ENCODE assay signal across 19 cellular contexts in the genomic region with DNA sequence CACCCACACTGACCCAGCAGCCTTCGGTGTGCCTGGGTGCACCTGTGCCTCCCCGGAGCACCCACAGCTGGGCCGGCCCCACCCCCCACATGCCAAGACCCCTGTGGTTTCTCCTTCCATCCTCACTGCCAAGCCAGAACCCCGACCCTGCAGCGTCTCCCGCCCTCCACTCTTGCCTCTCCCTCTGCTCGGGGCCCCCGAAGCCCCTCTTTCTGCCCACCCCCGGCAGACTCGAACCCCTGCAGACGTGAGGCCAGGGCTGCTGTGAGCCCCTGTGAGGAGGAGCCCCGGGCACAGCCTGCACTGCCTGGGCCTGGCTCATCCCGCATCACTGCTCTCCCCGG.
DNase-seq lines count a peak whose midpoint lies in the region; ATAC-seq and TF ChIP-seq lines count a peak whose summit lies in the region.
"Had no signal": no experiment of that assay in that cellular context is flagged by ENCODE, and none has a peak within 500 bp of the region (broad histone marks: within the 10 kb centered on the region; RNA-seq: fewer than 3 reads in every experiment).

No MANE protein-coding gene starts in this region.

- peaks cover 0 to 39% (median 15%) of the 10 kb centered on the region in 11 experiments; a peak in 12 of 22 replicates for H4K20me1 ChIP-seq in BLaER1 treated with 17β-estradiol and CSF1 and Interleukin-3, amounts not matched to agents 10 nM and 100 nM

- in situ Hi-C loops in GM13976 (cut with MboI; ENCODE audit: low sequenced_read_pairs, unreplicated experiment): no loop called here

- H3K9ac ChIP-seq in BLaER1 treated with 17β-estradiol and CSF1 and Interleukin-3, amounts not matched to agents 10 nM and 100 nM: peak overlapping the region in 1 of 11 experiments; percentile 41; a peak in 1 of 22 replicates

- POLR2A ChIA-PET in activated CD4-positive, alpha-beta T cell treated with anti-CD3 and anti-CD28 coated beads, Interleukin-2, amount 10 ng/mL, durations not matched to agents 7 days and 5 days (lab: Charles Lee): no interaction called here

- no peak overlapping the region for H3K27ac Mint-ChIP-seq in activated CD4-positive, alpha-beta T cell treated with anti-CD3 and anti-CD28 coated beads, Interleukin-2, amount 10 ng/mL, durations not matched to agents 7 days and 5 days
- H3K27ac Mint-ChIP-seq: CD8-positive, alpha-beta T cell; nephron progenitor cell had no signal

- H3K4me1 Mint-ChIP-seq in activated CD4-positive, alpha-beta T cell treated with anti-CD3 and anti-CD28 coated beads, Interleukin-2, amount 10 ng/mL, durations not matched to agents 7 days and 5 days: no peaks in the 10 kb centered on the region

- TF ChIP-seq POLR2A in sigmoid colon (IDR thresholded peaks at IDR 0.05): no peak

- H3K27me3 ChIP-seq in BE2C: no peaks in the 10 kb centered on the region
- H3K27me3 ChIP-seq in BLaER1 treated with 17β-estradiol and CSF1 and Interleukin-3, amounts not matched to agents 10 nM and 100 nM: peaks cover 15 to 60% (median 26%) of the 10 kb centered on the region in 11 experiments; a peak in 21 of 22 replicates
- H3K27me3 ChIP-seq in dorsolateral prefrontal cortex: peaks cover 0 to 18% (median 0%) of the 10 kb centered on the region in 45 donors
- peaks cover 6 to 52% (median 40%) of the 10 kb centered on the region in 3 donors for H3K27me3 ChIP-seq in sigmoid colon
- H3K27me3 ChIP-seq: brain microvascular endothelial cell had no signal

- no peaks in the 10 kb centered on the region for H3K9me3 Mint-ChIP-seq in activated CD4-positive, alpha-beta T cell treated with anti-CD3 and anti-CD28 coated beads, Interleukin-2, amount 10 ng/mL, durations not matched to agents 7 days and 5 days
- H3K9me3 Mint-ChIP-seq: CD8-positive, alpha-beta T cell; nephron progenitor cell had no signal

- no peak for TF ChIP-seq EP300 in sigmoid colon (IDR thresholded peaks at IDR 0.05)

- H3K4me3 Mint-ChIP-seq in activated CD4-positive, alpha-beta T cell treated with anti-CD3 and anti-CD28 coated beads, Interleukin-2, amount 10 ng/mL, durations not matched to agents 7 days and 5 days: no peak overlapping the region
- H3K4me3 Mint-ChIP-seq: CD8-positive, alpha-beta T cell; nephron progenitor cell had no signal

- no peak for TF ChIP-seq CTCF in BE2C (IDR thresholded peaks at IDR 0.05; ENCODE audit: low read depth, low read length)
- no peak for TF ChIP-seq CTCF in dorsolateral prefrontal cortex (IDR thresholded peaks at IDR 0.05 in 54 of 56, conservative IDR thresholded peaks at IDR 0.05 in 2 of 56; ENCODE audit: low read depth in 1 of 56, partially characterized antibody in 56 of 56)
- no peak for TF ChIP-seq CTCF in sigmoid colon (IDR thresholded peaks at IDR 0.05)
- no peak for TF ChIP-seq CTCF in GM13976 (IDR thresholded peaks at IDR 0.05; ENCODE audit: borderline replicate concordance, control extremely low read depth, extremely low read depth, insufficient read depth, missing control alignments)

- DNase-seq in BE2C: peak; percentile 2
- peak in 6 of 10 donors; percentile 3 to 34 (median 13) for DNase-seq in dorsolateral prefrontal cortex
- peak; percentile 56 for DNase-seq in sigmoid colon
- no peak for DNase-seq in activated CD4-positive, alpha-beta T cell treated with anti-CD3 and anti-CD28 coated beads, Interleukin-2, amount 10 ng/mL, durations not matched to agents 7 days and 5 days
- DNase-seq in GM13976 (ENCODE audit: low spot score): no peak
- DNase-seq: activated CD4-positive, alpha-beta T cell treated with anti-CD3 and anti-CD28 coated beads, Interleukin-2, amount 50 U/mL, for 1 hour; activated gamma-delta T cell treated with Interleukin-2 at 50 U/mL for 16 hours; brain microvascular endothelial cell; DMS153; esophagus squamous epithelium; gastrocnemius medialis; hypothalamus; NCI-H2081; NCI-H226; NCI-H774; nephron progenitor cell had no signal

- no peak for ATAC-seq in HG03457 (IDR thresholded peaks at IDR 0.05; ENCODE audit: unreplicated experiment)
- ATAC-seq: CD8-positive, alpha-beta T cell; gastrocnemius medialis had no signal

- CTCF ChIA-PET in activated CD4-positive, alpha-beta T cell treated with anti-CD3 and anti-CD28 coated beads, Interleukin-2, amount 10 ng/mL, durations not matched to agents 7 days and 5 days (lab: Charles Lee): no interaction called here

- peak overlapping the region in 8 of 11 experiments; percentile 74 to 88 (median 85); a peak in 13 of 22 replicates for H3K4me2 ChIP-seq in BLaER1 treated with 17β-estradiol and CSF1 and Interleukin-3, amounts not matched to agents 10 nM and 100 nM

- intact Hi-C loops in dorsolateral prefrontal cortex (cut with DNase I): loop anchor here (5.0 kb wide), 3 partner anchors 259 to 421 kb away; no protein-coding TSS in a partner anchor
- intact Hi-C loops in sigmoid colon (cut with DNase I): loop anchor here (5.0 kb wide), 1 partner anchor 729 kb away; no protein-coding TSS in a partner anchor

- H3K4me3 ChIP-seq in BE2C (ENCODE audit: low read depth, low read length) (no peak overlapping the region), dorsolateral prefrontal cortex (no peak overlapping the region), sigmoid colon (no peak overlapping the region)
- no peak overlapping the region for H3K4me3 ChIP-seq in BLaER1 treated with 17β-estradiol and CSF1 and Interleukin-3, amounts not matched to agents 10 nM and 100 nM
- H3K4me3 ChIP-seq: esophagus squamous epithelium, gastrocnemius medialis had no signal

- no peak overlapping the region; a peak in 1 of 22 replicates for H3K27ac ChIP-seq in BLaER1 treated with 17β-estradiol and CSF1 and Interleukin-3, amounts not matched to agents 10 nM and 100 nM
- H3K27ac ChIP-seq in dorsolateral prefrontal cortex: no peak overlapping the region
- no peak overlapping the region for H3K27ac ChIP-seq in sigmoid colon
- H3K27ac ChIP-seq: brain microvascular endothelial cell, esophagus squamous epithelium, gastrocnemius medialis had no signal

- H3K4me1 ChIP-seq in BE2C (no peaks in the 10 kb centered on the region), sigmoid colon (peaks cover 0 to 5% (median 0%) of the 10 kb centered on the region in 4 donors)
- peaks cover 0 to 53% (median 28%) of the 10 kb centered on the region in 10 experiments; a peak in 15 of 20 replicates for H3K4me1 ChIP-seq in BLaER1 treated with 17β-estradiol and CSF1 and Interleukin-3, amounts not matched to agents 10 nM and 100 nM
- H3K4me1 ChIP-seq: gastrocnemius medialis had no signal

- H3K27me3 Mint-ChIP-seq in activated CD4-positive, alpha-beta T cell treated with anti-CD3 and anti-CD28 coated beads, Interleukin-2, amount 10 ng/mL, durations not matched to agents 7 days and 5 days: peaks cover 7% of the 10 kb centered on the region

- H3K36me3 ChIP-seq in BE2C (no peaks in the 10 kb centered on the region), sigmoid colon (no peaks in the 10 kb centered on the region)
- no peaks in the 10 kb centered on the region for H3K36me3 ChIP-seq in BLaER1 treated with 17β-estradiol and CSF1 and Interleukin-3, amounts not matched to agents 10 nM and 100 nM
- H3K36me3 ChIP-seq: brain microvascular endothelial cell, esophagus squamous epithelium, gastrocnemius medialis had no signal

- 74 to 81% methylated on average over 14 of the region's 14 CpGs for WGBS in sigmoid colon, 2 donors

- H3K36me3 Mint-ChIP-seq in activated CD4-positive, alpha-beta T cell treated with anti-CD3 and anti-CD28 coated beads, Interleukin-2, amount 10 ng/mL, durations not matched to agents 7 days and 5 days (ENCODE audit: low read depth): no peaks in the 10 kb centered on the region
- H3K36me3 Mint-ChIP-seq: CD8-positive, alpha-beta T cell had no signal

- H3K9me3 ChIP-seq in BE2C: peaks cover 8% of the 10 kb centered on the region; the same call in 1 of the 2 replicates
- H3K9me3 ChIP-seq in BLaER1 treated with 17β-estradiol and CSF1 and Interleukin-3, amounts not matched to agents 10 nM and 100 nM (replicated peaks in 1 of 11): no peaks in the 10 kb centered on the region
- H3K9me3 ChIP-seq in sigmoid colon: no peaks in the 10 kb centered on the region
- H3K9me3 ChIP-seq: esophagus squamous epithelium, gastrocnemius medialis had no signal

Comparison
In these comparisons a context has a peak if more than half of its experiments do, and no peak if none do; other contexts are left out.
1. DNase-seq: peak in BE2C (single experiment), dorsolateral prefrontal cortex (6 of 10) and sigmoid colon (single experiment); none in activated CD4-positive, alpha-beta T cell treated with anti-CD3 and anti-CD28 coated beads, Interleukin-2, amount 10 ng/mL, durations not matched to agents 7 days and 5 days (single experiment) and GM13976 (single experiment).